11 cellular contexts compared by ENCODE assay signal in genomic region chr17:37830151-37830993, GRCh38.
DNase-seq lines count a peak whose midpoint lies in the region; ATAC-seq and TF ChIP-seq lines count a peak whose summit lies in the region.
"Had no signal": no experiment of that assay in that cellular context is flagged by ENCODE, and none has a peak within 500 bp of the region (broad histone marks: within the 10 kb centered on the region; RNA-seq: fewer than 3 reads in every experiment).

No MANE protein-coding gene starts in this region.

- peak overlapping the region; percentile 85 to 90 (median 89) for H3K27ac Mint-ChIP-seq in nephron
- no peak overlapping the region for H3K27ac Mint-ChIP-seq in activated CD4-positive, alpha-beta T cell treated with anti-CD3 and anti-CD28 coated beads, Interleukin-2, amount 10 ng/mL, durations not matched to agents 24 days and 14 days
- H3K27ac Mint-ChIP-seq: effector memory CD8-positive, alpha-beta T cell had no signal

- no peak overlapping the region for H3K4me3 Mint-ChIP-seq in nephron
- no peak overlapping the region for H3K4me3 Mint-ChIP-seq in activated CD4-positive, alpha-beta T cell treated with anti-CD3 and anti-CD28 coated beads, Interleukin-2, amount 10 ng/mL, durations not matched to agents 24 days and 14 days
- H3K4me3 Mint-ChIP-seq: effector memory CD8-positive, alpha-beta T cell had no signal

- intact Hi-C loops in activated CD4-positive, alpha-beta T cell treated with anti-CD3 and anti-CD28 coated beads, Interleukin-2, amount 10 ng/mL, durations not matched to agents 24 days and 14 days (cut with micrococcal nuclease) = loop anchor here (5.0 kb wide), 1 partner anchor 58 kb away; no protein-coding TSS in a partner anchor

- peaks cover 4% of the 10 kb centered on the region for H3K27me3 Mint-ChIP-seq in nephron (ENCODE audit: low read depth)
- H3K27me3 Mint-ChIP-seq in activated CD4-positive, alpha-beta T cell treated with anti-CD3 and anti-CD28 coated beads, Interleukin-2, amount 10 ng/mL, durations not matched to agents 24 days and 14 days = no peaks in the 10 kb centered on the region

- H3K4me1 Mint-ChIP-seq in nephron = peaks cover 31% of the 10 kb centered on the region
- H3K4me1 Mint-ChIP-seq in activated CD4-positive, alpha-beta T cell treated with anti-CD3 and anti-CD28 coated beads, Interleukin-2, amount 10 ng/mL, durations not matched to agents 24 days and 14 days = peaks cover 48% of the 10 kb centered on the region

- no peaks in the 10 kb centered on the region for H3K36me3 Mint-ChIP-seq in nephron (ENCODE audit: low read depth)
- H3K36me3 Mint-ChIP-seq in activated CD4-positive, alpha-beta T cell treated with anti-CD3 and anti-CD28 coated beads, Interleukin-2, amount 10 ng/mL, durations not matched to agents 24 days and 14 days (ENCODE audit: low read depth) = no peaks in the 10 kb centered on the region

- H3K9me3 Mint-ChIP-seq in nephron = no peaks in the 10 kb centered on the region
- H3K9me3 Mint-ChIP-seq in activated CD4-positive, alpha-beta T cell treated with anti-CD3 and anti-CD28 coated beads, Interleukin-2, amount 10 ng/mL, durations not matched to agents 24 days and 14 days = peaks cover 5% of the 10 kb centered on the region
- H3K9me3 Mint-ChIP-seq: effector memory CD8-positive, alpha-beta T cell had no signal

- DNase-seq in NCI-H345 (lab: John Stamatoyannopoulos, UW) = peak; percentile 49
- no peak for DNase-seq in HPDE6-E6E7 (ENCODE audit: extremely low spot score)
- DNase-seq in activated CD4-positive, alpha-beta T cell treated with anti-CD3 and anti-CD28 coated beads, Interleukin-2, amount 10 ng/mL, durations not matched to agents 24 days and 14 days = no peak
- no peak for DNase-seq in UCSD-AML1 (lab: John Stamatoyannopoulos, UW; ENCODE audit: unreplicated experiment)
- DNase-seq: effector memory CD8-positive, alpha-beta T cell; hypothalamus had no signal

- ATAC-seq in GM18502 (IDR thresholded peaks at IDR 0.05; ENCODE audit: poor library complexity, unreplicated experiment) = peak; percentile 40
- ATAC-seq in HG02642 (IDR thresholded peaks at IDR 0.05; ENCODE audit: poor library complexity, unreplicated experiment) = peak; percentile 37
- no peak for ATAC-seq in HG02870 (IDR thresholded peaks at IDR 0.05; ENCODE audit: unreplicated experiment)
- ATAC-seq: effector memory CD8-positive, alpha-beta T cell; HCT116 had no signal

- no peak for TF ChIP-seq CTCF in nephron (IDR thresholded peaks at IDR 0.05; ENCODE audit: unreplicated experiment in 3 of 3)
